ENCODE assay signal across 8 cellular contexts in genomic region chr16:79628501-79628975, GRCh38. TPM values are rescaled to one million over a fixed set of nuclear protein-coding genes. Genes with fewer than 3 reads are reported as not detected.
A peak's percentile ranks its signal among the peaks of the same experiment; 100 is the strongest.
DNase-seq lines count a peak whose midpoint lies in the region; ATAC-seq and TF ChIP-seq lines count a peak whose summit lies in the region.

No MANE protein-coding gene starts in this region.

- peak; percentile 87 for DNase-seq in Daoy (ENCODE audit: low read depth)
- peak; percentile 94 for DNase-seq in MV-4-11 (lab: John Stamatoyannopoulos, UW)
- peak; percentile 95 for DNase-seq in astrocyte of the spinal cord (ENCODE audit: low read depth, low spot score)
- peak; percentile 67 to 69 for DNase-seq in stimulated activated CD8-positive, alpha-beta memory T cell treated with anti-CD3 and anti-CD28 coated beads, Interleukin-15, amount 100 ng/mL, for 48 hours (ENCODE audit: low read depth in 2 of 2)
- no peak for DNase-seq in NCI-H524 (lab: John Stamatoyannopoulos, UW)
- no peak for DNase-seq in DMS79 treated with DMSO at 0.1 percent for 48 hours (lab: John Stamatoyannopoulos, UW)
- no peak for DNase-seq in NCI-H510A (lab: John Stamatoyannopoulos, UW)

- no peak for TF ChIP-seq CTCF in astrocyte of the spinal cord (IDR thresholded peaks at IDR 0.05; ENCODE audit: low read depth, low read length)

- peak; percentile 84 for ATAC-seq in GM21737 (IDR thresholded peaks at IDR 0.05; ENCODE audit: unreplicated experiment)

- in situ Hi-C loops in astrocyte of the spinal cord (cut with HindIII; ENCODE audit: low sequenced_read_pairs) = no loop called here

- H3K4me3 ChIP-seq in astrocyte of the spinal cord (ENCODE audit: low read depth, low read length) = no peak overlapping the region

RNA-seq across cellular contexts. Expression of gene MAF, which starts 28.0 kb away (rescaled TPM):
- 1.3 and 1.9 TPM in 2 replicates for total RNA-seq in Daoy (2014; rRNA removed; shearing (Covaris generic))

Comparison
In these comparisons a context has a peak if more than half of its experiments do, and no peak if none do; other contexts are left out.
1. DNase-seq: peak in Daoy (single experiment), MV-4-11 (single experiment), astrocyte of the spinal cord (single experiment) and stimulated activated CD8-positive, alpha-beta memory T cell treated with anti-CD3 and anti-CD28 coated beads, Interleukin-15, amount 100 ng/mL, for 48 hours (2 of 2); none in NCI-H524 (0 of 2), DMS79 treated with DMSO at 0.1 percent for 48 hours (single experiment) and NCI-H510A (single experiment).